12 cellular contexts compared by ENCODE assay signal in genomic region chr11:128580612-128581011, GRCh38. TPM values are rescaled to one million over a fixed set of nuclear protein-coding genes. Genes with fewer than 3 reads are reported as not detected.
DNase-seq lines count a peak whose midpoint lies in the region; ATAC-seq, FAIRE-seq and TF ChIP-seq lines count a peak whose summit lies in the region.
"Had no signal": no experiment of that assay in that cellular context is flagged by ENCODE, and none has a peak within 500 bp of the region (broad histone marks: within the 10 kb centered on the region; RNA-seq: fewer than 3 reads in every experiment).

No MANE protein-coding gene starts in this region.

- H3K27ac Mint-ChIP-seq in activated T-cell treated with anti-CD3 and anti-CD28 coated beads, Interleukin-2, amount 50 U/mL, for 72 hours = peak overlapping the region; percentile 96
- H3K27ac Mint-ChIP-seq in activated naive CD8-positive, alpha-beta T cell treated with anti-CD3 and anti-CD28 coated beads, Interleukin-2, amount 50 U/mL, for 24 hours = peak overlapping the region; percentile 94
- H3K27ac Mint-ChIP-seq in stimulated activated memory B cell treated with anti-CD40 and anti-IgM and Interleukin-4, amounts not matched to agents 10 μg/mL and 1 μg/mL and 100 μg/mL, for 72 hours = peak overlapping the region; percentile 34

- DNase-seq in activated T-cell treated with anti-CD3 and anti-CD28 coated beads, Interleukin-2, amount 50 U/mL, for 72 hours = no peak
- DNase-seq in activated T-cell treated with anti-CD3 and anti-CD28 coated beads, Interleukin-2, amount 50 U/mL, for 1 hour = no peak
- DNase-seq in MV-4-11 (lab: John Stamatoyannopoulos, UW) (peak; percentile 18), nucleus accumbens (lab: John Stamatoyannopoulos, UW) (no peak), GM12891 (ENCODE audit: insufficient read length, low spot score) (no peak), HPDE6-E6E7 (ENCODE audit: extremely low spot score) (no peak)
- no peak for DNase-seq in activated naive CD8-positive, alpha-beta T cell treated with anti-CD3 and anti-CD28 coated beads, Interleukin-2, amount 50 U/mL, for 24 hours
- DNase-seq: NCI-H187 treated with DMSO at 0.1 percent for 48 hours, NCI-H774, T1000, testis had no signal

- H3K36me3 Mint-ChIP-seq in activated T-cell treated with anti-CD3 and anti-CD28 coated beads, Interleukin-2, amount 50 U/mL, for 72 hours (ENCODE audit: insufficient read depth in 2 of 2) = no peaks in the 10 kb centered on the region
- no peaks in the 10 kb centered on the region for H3K36me3 Mint-ChIP-seq in activated naive CD8-positive, alpha-beta T cell treated with anti-CD3 and anti-CD28 coated beads, Interleukin-2, amount 50 U/mL, for 24 hours (ENCODE audit: low read depth)
- H3K36me3 Mint-ChIP-seq in stimulated activated memory B cell treated with anti-CD40 and anti-IgM and Interleukin-4, amounts not matched to agents 10 μg/mL and 1 μg/mL and 100 μg/mL, for 72 hours = no peaks in the 10 kb centered on the region

- H3K4me1 Mint-ChIP-seq in activated T-cell treated with anti-CD3 and anti-CD28 coated beads, Interleukin-2, amount 50 U/mL, for 72 hours (ENCODE audit: low read depth) = peaks cover 95% of the 10 kb centered on the region
- H3K4me1 Mint-ChIP-seq in activated naive CD8-positive, alpha-beta T cell treated with anti-CD3 and anti-CD28 coated beads, Interleukin-2, amount 50 U/mL, for 24 hours = peaks cover 69% of the 10 kb centered on the region
- H3K4me1 Mint-ChIP-seq in stimulated activated memory B cell treated with anti-CD40 and anti-IgM and Interleukin-4, amounts not matched to agents 10 μg/mL and 1 μg/mL and 100 μg/mL, for 72 hours = peaks cover 30% of the 10 kb centered on the region

- H3K9me3 Mint-ChIP-seq in activated T-cell treated with anti-CD3 and anti-CD28 coated beads, Interleukin-2, amount 50 U/mL, for 72 hours = no peaks in the 10 kb centered on the region
- no peaks in the 10 kb centered on the region for H3K9me3 Mint-ChIP-seq in activated naive CD8-positive, alpha-beta T cell treated with anti-CD3 and anti-CD28 coated beads, Interleukin-2, amount 50 U/mL, for 24 hours
- no peaks in the 10 kb centered on the region for H3K9me3 Mint-ChIP-seq in stimulated activated memory B cell treated with anti-CD40 and anti-IgM and Interleukin-4, amounts not matched to agents 10 μg/mL and 1 μg/mL and 100 μg/mL, for 72 hours

- no peak for FAIRE-seq in GM12891 (lab: Jason Lieb, UNC)

- ATAC-seq in activated T-cell treated with anti-CD3 and anti-CD28 coated beads, Interleukin-2, amount 50 U/mL, for 72 hours (replicated peaks in 1 of 2) = peak; percentile 49 to 61
- peak; percentile 45 for ATAC-seq in activated naive CD8-positive, alpha-beta T cell treated with anti-CD3 and anti-CD28 coated beads, Interleukin-2, amount 50 U/mL, for 24 hours
- no peak for ATAC-seq in stimulated activated memory B cell treated with anti-CD40 and anti-IgM and Interleukin-4, amounts not matched to agents 10 μg/mL and 1 μg/mL and 100 μg/mL, for 72 hours

- no peak for TF ChIP-seq POLR2A in GM12891 (IDR thresholded peaks at IDR 0.05; ENCODE audit: low read depth, low read length)

- no peaks in the 10 kb centered on the region for H3K27me3 Mint-ChIP-seq in activated T-cell treated with anti-CD3 and anti-CD28 coated beads, Interleukin-2, amount 50 U/mL, for 72 hours (ENCODE audit: low read depth)
- H3K27me3 Mint-ChIP-seq in activated naive CD8-positive, alpha-beta T cell treated with anti-CD3 and anti-CD28 coated beads, Interleukin-2, amount 50 U/mL, for 24 hours = no peaks in the 10 kb centered on the region
- no peaks in the 10 kb centered on the region for H3K27me3 Mint-ChIP-seq in stimulated activated memory B cell treated with anti-CD40 and anti-IgM and Interleukin-4, amounts not matched to agents 10 μg/mL and 1 μg/mL and 100 μg/mL, for 72 hours

- H3K4me3 Mint-ChIP-seq in activated T-cell treated with anti-CD3 and anti-CD28 coated beads, Interleukin-2, amount 50 U/mL, for 72 hours = peak overlapping the region; percentile 76 to 77
- peak overlapping the region; percentile 65 for H3K4me3 Mint-ChIP-seq in activated naive CD8-positive, alpha-beta T cell treated with anti-CD3 and anti-CD28 coated beads, Interleukin-2, amount 50 U/mL, for 24 hours
- H3K4me3 Mint-ChIP-seq in stimulated activated memory B cell treated with anti-CD40 and anti-IgM and Interleukin-4, amounts not matched to agents 10 μg/mL and 1 μg/mL and 100 μg/mL, for 72 hours = no peak overlapping the region

TF ChIP-seq in GM12891, 5 proteins besides CTCF, POLR2A, EP300 and RAD21:
- TF ChIP-seq SPI1 (IDR thresholded peaks at IDR 0.05; ENCODE audit: low read depth, low read length) (no peak), TAF1 (IDR thresholded peaks at IDR 0.05; ENCODE audit: low read depth, low read length) (no peak), POU2F2 (IDR thresholded peaks at IDR 0.05; ENCODE audit: low read depth, low read length) (no peak), POLR2AphosphoS5 (IDR thresholded peaks at IDR 0.05; ENCODE audit: low read depth, low read length) (no peak), PAX5 (IDR thresholded peaks at IDR 0.05; ENCODE audit: insufficient read depth, low read length, severe bottlenecking) (no peak)

RNA-seq across cellular contexts. Expression of gene ETS1, which starts 6.7 kb away (rescaled TPM):
- total RNA-seq in activated T-cell treated with anti-CD3 and anti-CD28 coated beads, Interleukin-2, amount 50 U/mL, for 72 hours = 100 to 1,000 TPM; 713 to 736 TPM
- 59.5 TPM for polyA plus RNA-seq in GM12891 (2012; ENCODE audit: low read depth, missing spikeins)

Comparison
In these comparisons a context has a peak if more than half of its experiments do, and no peak if none do; other contexts are left out.
1. H3K27ac Mint-ChIP-seq: peak in every context shown above with its lines; median percentile 96 in activated T-cell treated with anti-CD3 and anti-CD28 coated beads, Interleukin-2, amount 50 U/mL, for 72 hours; 94 in activated naive CD8-positive, alpha-beta T cell treated with anti-CD3 and anti-CD28 coated beads, Interleukin-2, amount 50 U/mL, for 24 hours; 34 in stimulated activated memory B cell treated with anti-CD40 and anti-IgM and Interleukin-4, amounts not matched to agents 10 μg/mL and 1 μg/mL and 100 μg/mL, for 72 hours.